Comparison of ENCODE assay signal across 8 cellular contexts in the genomic region with DNA sequence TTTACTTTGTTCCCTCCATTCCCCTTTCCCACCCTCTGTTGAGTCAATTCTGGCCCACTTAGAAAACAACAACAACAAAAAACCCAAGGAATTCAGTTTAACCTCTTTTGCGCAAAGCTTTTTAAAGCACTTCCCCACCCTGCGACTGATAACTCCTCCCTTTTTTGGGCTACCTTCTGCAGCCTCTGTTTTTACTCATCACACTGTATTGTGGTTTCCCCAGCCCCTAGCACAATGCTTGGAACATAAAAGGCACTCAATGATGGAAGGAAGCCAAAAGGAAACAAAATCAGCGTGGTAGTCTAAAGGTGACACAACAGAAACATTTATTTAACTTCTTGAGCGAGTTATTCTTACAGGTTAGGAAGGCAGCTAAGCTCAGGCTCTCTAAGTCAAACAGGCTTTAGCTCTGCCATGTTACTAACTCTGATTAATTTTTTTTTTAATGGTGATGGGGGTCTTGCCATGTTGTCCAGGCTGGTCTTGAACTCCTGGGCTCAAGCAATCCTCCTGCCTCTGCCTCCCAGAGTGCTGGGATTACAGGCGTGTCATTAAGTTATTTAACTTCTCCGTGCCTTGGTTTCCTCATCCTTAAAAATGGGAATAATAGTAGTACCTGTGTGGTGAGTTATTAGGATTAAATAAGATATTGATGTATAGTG. TPM values are rescaled to one million over a fixed set of nuclear protein-coding genes. Genes with fewer than 3 reads are reported as not detected.
A peak's percentile ranks its signal among the peaks of the same experiment; 100 is the strongest.
DNase-seq lines count a peak whose midpoint lies in the region; ATAC-seq and TF ChIP-seq lines count a peak whose summit lies in the region.

No MANE protein-coding gene starts in this region.

- no peaks in the 10 kb centered on the region for H3K9me3 Mint-ChIP-seq in CD4-positive, alpha-beta memory T cell
- H3K9me3 Mint-ChIP-seq in activated T-cell treated with anti-CD3 and anti-CD28 coated beads, Interleukin-2, amount 50 U/mL, for 24 hours, result no peaks in the 10 kb centered on the region

- DNase-seq in CD4-positive, alpha-beta memory T cell, result peak; percentile 81 to 87 (median 86)
- DNase-seq in NCI-H2107 (lab: John Stamatoyannopoulos, UW) (peak; percentile 50), fibroblast of pulmonary artery (ENCODE audit: low read depth) (peak; percentile 59), sigmoid colon (no peak), NCI-H524 (lab: John Stamatoyannopoulos, UW) (no peak)
- no peak for DNase-seq in activated T-cell treated with anti-CD3 and anti-CD28 coated beads, Interleukin-2, amount 50 U/mL, for 24 hours

- H3K36me3 ChIP-seq in CD4-positive, alpha-beta memory T cell (ENCODE audit: insufficient read depth, low read length), result no peaks in the 10 kb centered on the region
- no peaks in the 10 kb centered on the region for H3K36me3 ChIP-seq in sigmoid colon

- no peak for TF ChIP-seq CTCF in fibroblast of pulmonary artery (IDR thresholded peaks at IDR 0.05; ENCODE audit: low read length, missing control alignments)
- no peak for TF ChIP-seq CTCF in sigmoid colon (IDR thresholded peaks at IDR 0.05)

- H3K4me1 Mint-ChIP-seq in CD4-positive, alpha-beta memory T cell, result peaks cover 37 to 83% (median 47%) of the 10 kb centered on the region in 4 donors
- H3K4me1 Mint-ChIP-seq in activated T-cell treated with anti-CD3 and anti-CD28 coated beads, Interleukin-2, amount 50 U/mL, for 24 hours (ENCODE audit: low read depth), result peaks cover 59% of the 10 kb centered on the region

- intact Hi-C loops in CD4-positive, alpha-beta memory T cell (cut with micrococcal nuclease), result loop anchor here (2.0 to 10.0 kb wide), 7 partner anchors 17 to 1217 kb away; partner anchors contain the start of genes ACTR2 and UGP2
- intact Hi-C loops in sigmoid colon (cut with DNase I), result loop anchor here (5.0 kb wide), 2 partner anchors 70 kb away; partner anchors contain the start of gene SLC1A4

- no peaks in the 10 kb centered on the region for H3K27me3 ChIP-seq in CD4-positive, alpha-beta memory T cell (ENCODE audit: insufficient read depth, low read length)
- H3K27me3 ChIP-seq in sigmoid colon, result no peaks in the 10 kb centered on the region

- peak overlapping the region; percentile 85 to 95 (median 90) for H3K4me3 Mint-ChIP-seq in CD4-positive, alpha-beta memory T cell
- peak overlapping the region; percentile 93 for H3K4me3 Mint-ChIP-seq in activated T-cell treated with anti-CD3 and anti-CD28 coated beads, Interleukin-2, amount 50 U/mL, for 24 hours

- POLR2A ChIA-PET in CD4-positive, alpha-beta memory T cell (lab: Charles Lee; ENCODE audit: partially characterized antibody), result interaction anchor here (0.6 to 6.1 kb wide), 17 partner anchors 9 to 1216 kb away, joined by 3 to 85 read pairs (median 9); partner anchors contain the start of genes ACTR2, AFTPH, RAB1A and SERTAD2

- H3K27me3 Mint-ChIP-seq in CD4-positive, alpha-beta memory T cell, result no peaks in the 10 kb centered on the region
- H3K27me3 Mint-ChIP-seq in activated T-cell treated with anti-CD3 and anti-CD28 coated beads, Interleukin-2, amount 50 U/mL, for 24 hours, result no peaks in the 10 kb centered on the region

- CTCF ChIA-PET in CD4-positive, alpha-beta memory T cell (lab: Charles Lee; ENCODE audit: partially characterized antibody), result interaction anchor here (0.7 to 7.8 kb wide), 8 partner anchors 8 to 404 kb away, joined by 3 to 65 read pairs (median 4); partner anchors contain the start of genes RAB1A and SERTAD2

- WGBS in sigmoid colon, 2 donors, result 12 to 35% methylated on average over 6 of the region's 6 CpGs

- H3K27ac Mint-ChIP-seq in CD4-positive, alpha-beta memory T cell, result peak overlapping the region; percentile 85 to 96 (median 91)
- peak overlapping the region; percentile 84 for H3K27ac Mint-ChIP-seq in activated T-cell treated with anti-CD3 and anti-CD28 coated beads, Interleukin-2, amount 50 U/mL, for 24 hours

- peaks cover 0 to 13% of the 10 kb centered on the region in 2 donors for H3K36me3 Mint-ChIP-seq in CD4-positive, alpha-beta memory T cell
- H3K36me3 Mint-ChIP-seq in activated T-cell treated with anti-CD3 and anti-CD28 coated beads, Interleukin-2, amount 50 U/mL, for 24 hours (ENCODE audit: low read depth), result peaks cover 6% of the 10 kb centered on the region

- TF ChIP-seq POLR2A in sigmoid colon (IDR thresholded peaks at IDR 0.05), result no peak

- H3K4me1 ChIP-seq in CD4-positive, alpha-beta memory T cell (ENCODE audit: insufficient read depth, low read length), result peaks cover 74% of the 10 kb centered on the region
- peaks cover 0 to 63% (median 53%) of the 10 kb centered on the region in 4 donors for H3K4me1 ChIP-seq in sigmoid colon

- peak; percentile 23 for ATAC-seq in GM21576 (IDR thresholded peaks at IDR 0.05; ENCODE audit: unreplicated experiment)
- ATAC-seq in HG02884 (IDR thresholded peaks at IDR 0.05; ENCODE audit: unreplicated experiment), result no peak

- H3K4me3 ChIP-seq in CD4-positive, alpha-beta memory T cell (ENCODE audit: low read length in 2 of 2), result peak overlapping the region; percentile 83 to 92
- H3K4me3 ChIP-seq in fibroblast of pulmonary artery (replicated peaks; ENCODE audit: low read depth, low read length) (peak overlapping the region; percentile 78), sigmoid colon (peak overlapping the region; percentile 57 to 95 (median 88))

- TF ChIP-seq EP300 in sigmoid colon (IDR thresholded peaks at IDR 0.05), result no peak

- H3K27ac ChIP-seq in CD4-positive, alpha-beta memory T cell (ENCODE audit: low read depth, low read length), result peak overlapping the region; percentile 67
- peak overlapping the region; percentile 93 to 96 (median 94) for H3K27ac ChIP-seq in sigmoid colon

- no peaks in the 10 kb centered on the region for H3K9me3 ChIP-seq in CD4-positive, alpha-beta memory T cell (ENCODE audit: control insufficient read depth in 1 of 2, low read length in 2 of 2)
- H3K9me3 ChIP-seq in sigmoid colon, result no peaks in the 10 kb centered on the region

RNA-seq across cellular contexts. Expression of gene CEP68, which starts 1.3 kb away (rescaled TPM):
- 10 to 100 TPM; 57.7 to 59.9 TPM for total RNA-seq in CD4-positive, alpha-beta memory T cell
- 10 to 100 TPM; 19.9 to 28.4 TPM for polyA plus RNA-seq in CD4-positive, alpha-beta memory T cell
- total RNA-seq in sigmoid colon, result 10 to 100 TPM; 24.4 to 32.1 (median 28.6) TPM
- polyA plus RNA-seq in sigmoid colon, result 1 to 10 TPM; 1.6 to 6.9 (median 4.2) TPM

Comparison
In these comparisons a context has a peak if more than half of its experiments do, and no peak if none do; other contexts are left out.
1. DNase-seq: peak in CD4-positive, alpha-beta memory T cell (5 of 5), NCI-H2107 (single experiment) and fibroblast of pulmonary artery (single experiment); none in activated T-cell treated with anti-CD3 and anti-CD28 coated beads, Interleukin-2, amount 50 U/mL, for 24 hours (single experiment), sigmoid colon (single experiment) and NCI-H524 (0 of 2).
2. Peak in every context shown above with its lines, with median percentiles within 50 percentile points of each other: H3K4me3 ChIP-seq.